10 cellular contexts compared by ENCODE assay signal in genomic region chr17:40518401-40519088, GRCh38. TPM values are rescaled to one million over a fixed set of nuclear protein-coding genes. Genes with fewer than 3 reads are reported as not detected.
DNase-seq lines count a peak whose midpoint lies in the region; ATAC-seq and TF ChIP-seq lines count a peak whose summit lies in the region.
"Had no signal": no experiment of that assay in that cellular context is flagged by ENCODE, and none has a peak within 500 bp of the region (broad histone marks: within the 10 kb centered on the region; RNA-seq: fewer than 3 reads in every experiment).

No MANE protein-coding gene starts in this region.

- H3K27ac ChIP-seq in ACC112 (ENCODE audit: low read depth, low read length) = peak overlapping the region; percentile 56
- H3K27ac ChIP-seq: tibial nerve had no signal

- no peaks in the 10 kb centered on the region for H3K79me2 ChIP-seq in ACC112 (ENCODE audit: control insufficient read depth, insufficient read depth, low read length, unreplicated experiment)

- H3K27me3 Mint-ChIP-seq in activated T-cell treated with anti-CD3 and anti-CD28 coated beads, Interleukin-2, amount 50 U/mL, for 72 hours (ENCODE audit: low read depth) = peaks cover 12% of the 10 kb centered on the region
- peaks cover 18% of the 10 kb centered on the region for H3K27me3 Mint-ChIP-seq in stimulated activated memory B cell treated with anti-CD40 and anti-IgM and Interleukin-4, amounts not matched to agents 10 μg/mL and 1 μg/mL and 100 μg/mL, for 72 hours

- peak overlapping the region; percentile 73 to 79 for H3K4me3 Mint-ChIP-seq in activated T-cell treated with anti-CD3 and anti-CD28 coated beads, Interleukin-2, amount 50 U/mL, for 72 hours
- H3K4me3 Mint-ChIP-seq in stimulated activated memory B cell treated with anti-CD40 and anti-IgM and Interleukin-4, amounts not matched to agents 10 μg/mL and 1 μg/mL and 100 μg/mL, for 72 hours = no peak overlapping the region

- H3K4me3 ChIP-seq in ACC112 (ENCODE audit: low read depth, low read length) = no peak overlapping the region
- H3K4me3 ChIP-seq in kidney epithelial cell (ENCODE audit: low read depth, low read length) = no peak overlapping the region
- H3K4me3 ChIP-seq: lung, tibial nerve had no signal

- H3K4me1 Mint-ChIP-seq in activated T-cell treated with anti-CD3 and anti-CD28 coated beads, Interleukin-2, amount 50 U/mL, for 72 hours (ENCODE audit: low read depth) = peaks cover 75% of the 10 kb centered on the region
- H3K4me1 Mint-ChIP-seq in stimulated activated memory B cell treated with anti-CD40 and anti-IgM and Interleukin-4, amounts not matched to agents 10 μg/mL and 1 μg/mL and 100 μg/mL, for 72 hours = peaks cover 56% of the 10 kb centered on the region

- no peak for TF ChIP-seq CTCF in kidney epithelial cell (IDR thresholded peaks at IDR 0.05; ENCODE audit: insufficient read depth, low read length, poor library complexity, severe bottlenecking)
- TF ChIP-seq CTCF in GM10266 (IDR thresholded peaks at IDR 0.05; ENCODE audit: control insufficient read depth, insufficient read depth, low read depth, missing control alignments) = no peak

- peaks cover 0 to 5% of the 10 kb centered on the region in 2 donors for H3K9me3 Mint-ChIP-seq in activated T-cell treated with anti-CD3 and anti-CD28 coated beads, Interleukin-2, amount 50 U/mL, for 72 hours
- H3K9me3 Mint-ChIP-seq in stimulated activated memory B cell treated with anti-CD40 and anti-IgM and Interleukin-4, amounts not matched to agents 10 μg/mL and 1 μg/mL and 100 μg/mL, for 72 hours = no peaks in the 10 kb centered on the region

- no peak overlapping the region for H3K27ac Mint-ChIP-seq in activated T-cell treated with anti-CD3 and anti-CD28 coated beads, Interleukin-2, amount 50 U/mL, for 72 hours
- H3K27ac Mint-ChIP-seq in stimulated activated memory B cell treated with anti-CD40 and anti-IgM and Interleukin-4, amounts not matched to agents 10 μg/mL and 1 μg/mL and 100 μg/mL, for 72 hours = no peak overlapping the region

- H3K4me1 ChIP-seq in ACC112 (ENCODE audit: control insufficient read depth, insufficient read depth, low read length, unreplicated experiment) = peaks cover 51% of the 10 kb centered on the region

- no peak for ATAC-seq in activated T-cell treated with anti-CD3 and anti-CD28 coated beads, Interleukin-2, amount 50 U/mL, for 72 hours (replicated peaks in 1 of 2)
- ATAC-seq in stimulated activated memory B cell treated with anti-CD40 and anti-IgM and Interleukin-4, amounts not matched to agents 10 μg/mL and 1 μg/mL and 100 μg/mL, for 72 hours = no peak

- H3K36me3 ChIP-seq in ACC112 (ENCODE audit: insufficient read depth, low read length) (0 out of 2 replicates have a peak, but pooled peaks cover 4% of the 10 kb centered on the region), kidney epithelial cell (ENCODE audit: control insufficient read depth, insufficient read depth, low read length) (no peaks in the 10 kb centered on the region)
- H3K36me3 ChIP-seq: tibial nerve had no signal

- DNase-seq in HK-2 (ENCODE audit: unreplicated experiment) = peak; percentile 57
- no peak for DNase-seq in activated T-cell treated with anti-CD3 and anti-CD28 coated beads, Interleukin-2, amount 50 U/mL, for 72 hours
- peak; percentile 85 for DNase-seq in kidney epithelial cell (ENCODE audit: low read depth)
- DNase-seq in GM10266 (ENCODE audit: extremely low spot score) = no peak
- DNase-seq in NCI-H128 (lab: John Stamatoyannopoulos, UW; ENCODE audit: unreplicated experiment) = no peak
- DNase-seq in Ammon's horn (ENCODE audit: low spot score) = no peak

- H2AFZ ChIP-seq in ACC112 (ENCODE audit: low read length, unreplicated experiment) = no peak overlapping the region

- peaks cover 9 to 13% of the 10 kb centered on the region in 2 donors for H3K36me3 Mint-ChIP-seq in activated T-cell treated with anti-CD3 and anti-CD28 coated beads, Interleukin-2, amount 50 U/mL, for 72 hours (ENCODE audit: insufficient read depth in 2 of 2)
- peaks cover 5% of the 10 kb centered on the region for H3K36me3 Mint-ChIP-seq in stimulated activated memory B cell treated with anti-CD40 and anti-IgM and Interleukin-4, amounts not matched to agents 10 μg/mL and 1 μg/mL and 100 μg/mL, for 72 hours

- no peaks in the 10 kb centered on the region for H3K27me3 ChIP-seq in ACC112 (ENCODE audit: insufficient read depth, low read length)
- no peaks in the 10 kb centered on the region for H3K27me3 ChIP-seq in kidney epithelial cell (ENCODE audit: control insufficient read depth, insufficient read depth, low read length)
- H3K27me3 ChIP-seq: tibial nerve had no signal

RNA-seq across cellular contexts. Expression of gene TNS4, which starts 17.1 kb away (rescaled TPM):
- 10 to 100 TPM in 1 of 2 donors, 1 to 10 TPM in 1; 9.9 to 10.6 TPM for total RNA-seq in activated T-cell treated with anti-CD3 and anti-CD28 coated beads, Interleukin-2, amount 50 U/mL, for 72 hours
- total RNA-seq in kidney epithelial cell = 0.34 TPM in 1 of 2 replicates, not detected in the other

RNA-seq across cellular contexts. Expression of gene CCR7, which starts 46.7 kb away (rescaled TPM):
- total RNA-seq in activated T-cell treated with anti-CD3 and anti-CD28 coated beads, Interleukin-2, amount 50 U/mL, for 72 hours = 100 to 1,000 TPM; 311 to 371 TPM
- not detected in 2 replicates for total RNA-seq in kidney epithelial cell

Comparison
In these comparisons a context has a peak if more than half of its experiments do, and no peak if none do; other contexts are left out.
1. DNase-seq: peak in HK-2 (single experiment) and kidney epithelial cell (single experiment); none in activated T-cell treated with anti-CD3 and anti-CD28 coated beads, Interleukin-2, amount 50 U/mL, for 72 hours (0 of 2), GM10266 (single experiment), NCI-H128 (single experiment) and Ammon's horn (single experiment).
2. RNA of gene CCR7, which starts 46.7 kb away (total RNA-seq): 311 to 371 TPM in activated T-cell treated with anti-CD3 and anti-CD28 coated beads, Interleukin-2, amount 50 U/mL, for 72 hours; not detected in kidney epithelial cell; every median in the first group is over 100 times any median in the second.